In the genomic region with DNA sequence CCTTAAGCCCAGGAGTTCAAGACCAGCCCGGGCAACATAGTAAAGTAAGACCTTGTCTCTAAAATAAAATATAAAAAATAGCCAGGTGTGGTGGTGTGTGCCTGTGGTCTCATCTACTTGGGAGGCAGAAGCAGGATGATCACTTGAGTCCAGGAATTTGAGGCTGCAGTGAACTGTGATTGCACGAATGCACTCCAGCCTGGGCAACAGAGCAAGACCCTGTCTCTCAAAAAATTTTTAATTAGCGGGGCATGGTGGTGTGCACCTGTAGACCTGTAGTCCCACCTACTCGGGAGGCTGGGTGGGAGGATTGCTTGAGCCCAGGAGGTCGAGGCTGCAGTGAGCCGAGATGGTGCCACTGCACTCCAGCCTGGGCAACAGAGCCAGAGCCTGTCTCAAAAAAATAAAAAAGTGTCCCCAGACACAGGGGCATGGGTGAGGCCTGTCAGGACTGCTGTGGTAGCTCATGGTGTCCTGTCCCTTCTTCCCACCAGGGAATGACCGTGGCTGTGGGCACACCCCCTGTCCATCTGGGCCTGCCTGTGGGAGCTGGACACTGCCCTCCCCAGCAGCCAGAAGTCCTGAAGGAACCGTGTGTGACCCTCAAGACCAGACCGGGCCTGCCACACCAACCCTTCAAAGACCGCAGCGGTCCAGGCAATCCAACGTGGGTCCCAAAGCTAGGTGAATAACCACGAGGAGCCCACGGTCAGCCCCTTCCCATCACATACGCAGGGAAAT, we compare ENCODE assay signal across 12 cellular contexts. TPM values are rescaled to one million over a fixed set of nuclear protein-coding genes. Genes with fewer than 3 reads are reported as not detected.
DNase-seq lines count a peak whose midpoint lies in the region; ATAC-seq and TF ChIP-seq lines count a peak whose summit lies in the region.
"Had no signal": no experiment of that assay in that cellular context is flagged by ENCODE, and none has a peak within 500 bp of the region (broad histone marks: within the 10 kb centered on the region; RNA-seq: fewer than 3 reads in every experiment).

No MANE protein-coding gene starts in this region.

- no peaks in the 10 kb centered on the region for H3K9me2 ChIP-seq in PC-3 (replicated peaks; ENCODE audit: low read length)

- no peaks in the 10 kb centered on the region for H3K9me3 Mint-ChIP-seq in stimulated activated naive B cell treated with anti-CD40 and anti-IgM and Interleukin-4, amounts not matched to agents 10 μg/mL and 1 μg/mL and 100 μg/mL, for 72 hours
- H3K9me3 Mint-ChIP-seq in naive thymus-derived CD4-positive, alpha-beta T cell: no peaks in the 10 kb centered on the region
- H3K9me3 Mint-ChIP-seq in CD8-positive, alpha-beta memory T cell: peaks cover 0 to 2% (median 0%) of the 10 kb centered on the region in 5 donors

- intact Hi-C loops in PC-3 (cut with micrococcal nuclease) (no loop called here), testis (cut with DNase I; ENCODE audit: low total_unique reads) (no loop called here)
- intact Hi-C loops in naive thymus-derived CD4-positive, alpha-beta T cell (cut with micrococcal nuclease): no loop called here

- H3K27ac Mint-ChIP-seq in stimulated activated naive B cell treated with anti-CD40 and anti-IgM and Interleukin-4, amounts not matched to agents 10 μg/mL and 1 μg/mL and 100 μg/mL, for 72 hours: no peak overlapping the region
- H3K27ac Mint-ChIP-seq in naive thymus-derived CD4-positive, alpha-beta T cell: no peak overlapping the region
- no peak overlapping the region for H3K27ac Mint-ChIP-seq in CD8-positive, alpha-beta memory T cell

- peaks cover 4 to 16% of the 10 kb centered on the region in 2 donors for H3K27me3 Mint-ChIP-seq in stimulated activated naive B cell treated with anti-CD40 and anti-IgM and Interleukin-4, amounts not matched to agents 10 μg/mL and 1 μg/mL and 100 μg/mL, for 72 hours
- H3K27me3 Mint-ChIP-seq in naive thymus-derived CD4-positive, alpha-beta T cell: peaks cover 0 to 6% (median 0%) of the 10 kb centered on the region in 5 donors
- peaks cover 7 to 14% of the 10 kb centered on the region in 2 donors for H3K27me3 Mint-ChIP-seq in CD8-positive, alpha-beta memory T cell

- CTCF ChIA-PET in PC-3 (lab: Charles Lee): no interaction called here
- CTCF ChIA-PET in naive thymus-derived CD4-positive, alpha-beta T cell (lab: Charles Lee): no interaction called here
- CTCF ChIA-PET in CD8-positive, alpha-beta memory T cell (lab: Charles Lee): no interaction called here

- TF ChIP-seq CTCF in PC-3 (conservative IDR thresholded peaks at IDR 0.05; ENCODE audit: low read depth, low read length) (no peak), lung (IDR thresholded peaks at IDR 0.05; ENCODE audit: control extremely low read depth, extremely low read depth) (no peak), testis (IDR thresholded peaks at IDR 0.05) (no peak)

- H3K27ac ChIP-seq in PC-3 (ENCODE audit: low read length) (no peak overlapping the region), lung (ENCODE audit: low read depth in 1 of 2, low read length in 1 of 2) (peak overlapping the region; percentile 45 to 87), testis (peak overlapping the region; percentile 83 to 88)
- H3K27ac ChIP-seq in naive thymus-derived CD4-positive, alpha-beta T cell (ENCODE audit: low read depth, low read length): no peak overlapping the region
- H3K27ac ChIP-seq in CD8-positive, alpha-beta memory T cell (ENCODE audit: low read depth, low read length): no peak overlapping the region

- DNase-seq in PC-3 (no peak), lung (ENCODE audit: low spot score) (no peak), testis (peak; percentile 24), DMS 273 (lab: John Stamatoyannopoulos, UW; ENCODE audit: unreplicated experiment) (no peak)
- DNase-seq in stimulated activated naive B cell treated with anti-CD40 and anti-IgM and Interleukin-4, amounts not matched to agents 10 μg/mL and 1 μg/mL and 100 μg/mL, for 72 hours: no peak
- DNase-seq in naive thymus-derived CD4-positive, alpha-beta T cell: no peak
- DNase-seq in CD8-positive, alpha-beta memory T cell: no peak
- DNase-seq: activated CD8-positive, alpha-beta memory T cell treated with anti-CD3 and anti-CD28 coated beads, Interleukin-2, amount 50 U/mL, for 48 hours; NCI-H1105; NCI-H510A had no signal

- no peak for TF ChIP-seq POLR2A in testis (IDR thresholded peaks at IDR 0.05)

- H3K27me3 ChIP-seq in PC-3 (ENCODE audit: low read length) (no peaks in the 10 kb centered on the region), lung (ENCODE audit: control insufficient read depth, insufficient read depth) (no peaks in the 10 kb centered on the region), testis (no peaks in the 10 kb centered on the region)
- H3K27me3 ChIP-seq in naive thymus-derived CD4-positive, alpha-beta T cell (ENCODE audit: control insufficient read depth in 2 of 2, insufficient read depth in 2 of 2, low read length in 2 of 2): no peaks in the 10 kb centered on the region
- no peaks in the 10 kb centered on the region for H3K27me3 ChIP-seq in CD8-positive, alpha-beta memory T cell (ENCODE audit: insufficient read depth, low read length, poor library complexity, severe bottlenecking)

- WGBS in lung, 2 donors: 67 to 81% methylated on average over 15 of the region's 15 CpGs
- 56 to 69% methylated on average over 13 to 15 of the region's 15 CpGs for WGBS in testis, 2 donors

- no TSS peak for BruUV-seq in PC-3 (replicated peaks; lab: Mats Ljungman, UMichigan)

- no peaks in the 10 kb centered on the region for H4K20me1 ChIP-seq in PC-3 (ENCODE audit: low read length)

- H3K4me1 Mint-ChIP-seq in stimulated activated naive B cell treated with anti-CD40 and anti-IgM and Interleukin-4, amounts not matched to agents 10 μg/mL and 1 μg/mL and 100 μg/mL, for 72 hours: no peaks in the 10 kb centered on the region
- peaks cover 0 to 13% (median 10%) of the 10 kb centered on the region in 7 donors for H3K4me1 Mint-ChIP-seq in naive thymus-derived CD4-positive, alpha-beta T cell
- H3K4me1 Mint-ChIP-seq in CD8-positive, alpha-beta memory T cell: peaks cover 1 to 9% (median 6%) of the 10 kb centered on the region in 3 donors

- no peaks in the 10 kb centered on the region for H3K36me3 Mint-ChIP-seq in stimulated activated naive B cell treated with anti-CD40 and anti-IgM and Interleukin-4, amounts not matched to agents 10 μg/mL and 1 μg/mL and 100 μg/mL, for 72 hours
- no peaks in the 10 kb centered on the region for H3K36me3 Mint-ChIP-seq in naive thymus-derived CD4-positive, alpha-beta T cell
- H3K36me3 Mint-ChIP-seq in CD8-positive, alpha-beta memory T cell: no peaks in the 10 kb centered on the region

- H3K4me3 Mint-ChIP-seq in stimulated activated naive B cell treated with anti-CD40 and anti-IgM and Interleukin-4, amounts not matched to agents 10 μg/mL and 1 μg/mL and 100 μg/mL, for 72 hours: no peak overlapping the region
- H3K4me3 Mint-ChIP-seq in naive thymus-derived CD4-positive, alpha-beta T cell: no peak overlapping the region
- H3K4me3 Mint-ChIP-seq in CD8-positive, alpha-beta memory T cell: no peak overlapping the region

- peak overlapping the region; percentile 78 for H2AFZ ChIP-seq in PC-3 (ENCODE audit: low read length)

- H3K4me1 ChIP-seq in PC-3 (ENCODE audit: insufficient read depth, low read length): peaks cover 13% of the 10 kb centered on the region; the same call in 1 of the 2 replicates
- peaks cover 0 to 3% of the 10 kb centered on the region in 2 donors for H3K4me1 ChIP-seq in lung (ENCODE audit: control insufficient read depth in 2 of 2, insufficient read depth in 2 of 2, low read length in 2 of 2)
- peaks cover 38% of the 10 kb centered on the region for H3K4me1 ChIP-seq in testis
- peaks cover 0 to 10% of the 10 kb centered on the region in 2 donors for H3K4me1 ChIP-seq in naive thymus-derived CD4-positive, alpha-beta T cell (ENCODE audit: control insufficient read depth in 2 of 2, insufficient read depth in 2 of 2, low read length in 2 of 2)
- H3K4me1 ChIP-seq in CD8-positive, alpha-beta memory T cell (ENCODE audit: insufficient read depth, low read length): no peaks in the 10 kb centered on the region

- H3F3A ChIP-seq in PC-3 (ENCODE audit: low read length, unreplicated experiment): no peaks in the 10 kb centered on the region

- no peaks in the 10 kb centered on the region for H3K36me3 ChIP-seq in PC-3 (ENCODE audit: low read depth, low read length)
- H3K36me3 ChIP-seq in lung (ENCODE audit: control insufficient read depth in 2 of 2, insufficient read depth in 2 of 2, low read length in 2 of 2): no peaks in the 10 kb centered on the region
- no peaks in the 10 kb centered on the region for H3K36me3 ChIP-seq in testis (ENCODE audit: low read depth, missing control alignments)
- no peaks in the 10 kb centered on the region for H3K36me3 ChIP-seq in naive thymus-derived CD4-positive, alpha-beta T cell (ENCODE audit: control insufficient read depth in 2 of 3, insufficient read depth in 3 of 3, low read length in 3 of 3)
- no peaks in the 10 kb centered on the region for H3K36me3 ChIP-seq in CD8-positive, alpha-beta memory T cell (ENCODE audit: insufficient read depth, low read length)

- no peak overlapping the region for H3K9ac ChIP-seq in PC-3 (ENCODE audit: low read length)

- no peak; the same call in 1 of the 2 replicates for ATAC-seq in PC-3
- ATAC-seq in esophagus mucosa: peak; percentile 14
- ATAC-seq in lung (ENCODE audit: insufficient read depth, low FRiP score): no peak
- no peak for ATAC-seq in stimulated activated naive B cell treated with anti-CD40 and anti-IgM and Interleukin-4, amounts not matched to agents 10 μg/mL and 1 μg/mL and 100 μg/mL, for 72 hours (replicated peaks)
- ATAC-seq in naive thymus-derived CD4-positive, alpha-beta T cell: no peak
- ATAC-seq: left colon had no signal

- no peaks in the 10 kb centered on the region for H3K79me2 ChIP-seq in PC-3 (ENCODE audit: low read length)

- H3K4me3 ChIP-seq in PC-3 (ENCODE audit: low read length) (no peak overlapping the region), lung (no peak overlapping the region), testis (peak overlapping the region; percentile 5 to 11)
- H3K4me3 ChIP-seq in naive thymus-derived CD4-positive, alpha-beta T cell (ENCODE audit: low read length): no peak overlapping the region
- H3K4me3 ChIP-seq in CD8-positive, alpha-beta memory T cell (ENCODE audit: low read length): no peak overlapping the region

- no peaks in the 10 kb centered on the region for H3K9me3 ChIP-seq in PC-3 (ENCODE audit: low read length)
- H3K9me3 ChIP-seq in lung (ENCODE audit: control insufficient read depth in 2 of 2, insufficient read depth in 1 of 2, low read length in 1 of 2): no peaks in the 10 kb centered on the region
- H3K9me3 ChIP-seq in testis: no peaks in the 10 kb centered on the region
- H3K9me3 ChIP-seq in naive thymus-derived CD4-positive, alpha-beta T cell (ENCODE audit: control insufficient read depth in 2 of 3, low read length in 3 of 3): no peaks in the 10 kb centered on the region
- no peaks in the 10 kb centered on the region for H3K9me3 ChIP-seq in CD8-positive, alpha-beta memory T cell (ENCODE audit: low read length)

- POLR2A ChIA-PET in PC-3 (lab: Charles Lee; ENCODE audit: unreplicated experiment): no interaction called here
- POLR2A ChIA-PET in naive thymus-derived CD4-positive, alpha-beta T cell (lab: Charles Lee): no interaction called here
- POLR2A ChIA-PET in CD8-positive, alpha-beta memory T cell (lab: Charles Lee): no interaction called here

- peak overlapping the region; percentile 56 for H3K4me2 ChIP-seq in PC-3 (ENCODE audit: low read length)

RNA-seq across cellular contexts. Expression of gene GAA, which starts 30.8 kb away (rescaled TPM):
- total RNA-seq in PC-3 (2014; rRNA removed) (76.2 and 126 TPM in 2 replicates), esophagus mucosa (13.2 TPM), lung (10 to 100 TPM; 30.5 to 83.6 TPM), testis (100 to 1,000 TPM; 166 to 190 TPM)
- polyA plus RNA-seq in lung (10 to 100 TPM; 52.5 to 88.6 TPM), testis (ENCODE audit: insufficient read depth, low read depth, low replicate concordance) (155 TPM)
- 10 to 100 TPM; 18.5 to 67.8 (median 54.6) TPM for total RNA-seq in naive thymus-derived CD4-positive, alpha-beta T cell
- 10 to 100 TPM; 12.0 to 15.2 TPM for polyA plus RNA-seq in naive thymus-derived CD4-positive, alpha-beta T cell
- 10 to 100 TPM; 30.5 to 31.0 TPM for total RNA-seq in CD8-positive, alpha-beta memory T cell
- polyA plus RNA-seq in CD8-positive, alpha-beta memory T cell: 13.7 TPM

RNA-seq across cellular contexts. Expression of gene CCDC40, which starts 34.1 kb away (rescaled TPM):
- total RNA-seq in PC-3 (2014; rRNA removed) (5.3 and 7.5 TPM in 2 replicates), esophagus mucosa (0.72 TPM), lung (10 to 100 TPM in 1 of 2 donors, 1 to 10 TPM in 1; 8.0 to 34.5 TPM), testis (10 to 100 TPM; 26.7 to 43.6 TPM)
- polyA plus RNA-seq in lung (1 to 10 TPM; 6.0 to 6.5 TPM), testis (ENCODE audit: insufficient read depth, low read depth, low replicate concordance) (38.6 TPM)
- total RNA-seq in naive thymus-derived CD4-positive, alpha-beta T cell: 1 to 10 TPM in 2 of 5 experiments, under 1 TPM in 3; 0.43 to 3.0 (median 0.79) TPM
- polyA plus RNA-seq in naive thymus-derived CD4-positive, alpha-beta T cell: not detected
- total RNA-seq in CD8-positive, alpha-beta memory T cell: 1 to 10 TPM; 3.6 to 4.3 TPM
- not detected for polyA plus RNA-seq in CD8-positive, alpha-beta memory T cell

RNA-seq across cellular contexts. Expression of gene TBC1D16, which starts 34.9 kb away (rescaled TPM):
- total RNA-seq in PC-3 (2014; rRNA removed) (23.7 and 24.6 TPM in 2 replicates), esophagus mucosa (8.9 TPM), lung (10 to 100 TPM; 13.1 to 48.5 TPM), testis (10 to 100 TPM; 11.0 to 16.0 TPM)
- polyA plus RNA-seq in lung (10 to 100 TPM in 1 of 2 donors, 1 to 10 TPM in 1; 7.3 to 19.8 TPM), testis (ENCODE audit: insufficient read depth, low read depth, low replicate concordance) (11.7 TPM)
- 1 to 10 TPM in 4 of 5 experiments, under 1 TPM in 1; 0.95 to 2.5 (median 1.6) TPM for total RNA-seq in naive thymus-derived CD4-positive, alpha-beta T cell
- under 1 TPM; 0.44 to 0.85 TPM for polyA plus RNA-seq in naive thymus-derived CD4-positive, alpha-beta T cell
- 1 to 10 TPM; 3.5 to 4.3 TPM for total RNA-seq in CD8-positive, alpha-beta memory T cell
- 0.33 TPM for polyA plus RNA-seq in CD8-positive, alpha-beta memory T cell

Comparison
In these comparisons a context has a peak if more than half of its experiments do, and no peak if none do; other contexts are left out.
1. H3K27ac ChIP-seq: peak in lung (2 of 2) and testis (2 of 2); none in PC-3 (single experiment), naive thymus-derived CD4-positive, alpha-beta T cell (single experiment) and CD8-positive, alpha-beta memory T cell (single experiment).
2. H3K4me3 ChIP-seq: peak in testis (2 of 2); none in PC-3 (single experiment), lung (single experiment), naive thymus-derived CD4-positive, alpha-beta T cell (single experiment) and CD8-positive, alpha-beta memory T cell (single experiment).